ENCODE assay signal across 15 cellular contexts in the genomic region with DNA sequence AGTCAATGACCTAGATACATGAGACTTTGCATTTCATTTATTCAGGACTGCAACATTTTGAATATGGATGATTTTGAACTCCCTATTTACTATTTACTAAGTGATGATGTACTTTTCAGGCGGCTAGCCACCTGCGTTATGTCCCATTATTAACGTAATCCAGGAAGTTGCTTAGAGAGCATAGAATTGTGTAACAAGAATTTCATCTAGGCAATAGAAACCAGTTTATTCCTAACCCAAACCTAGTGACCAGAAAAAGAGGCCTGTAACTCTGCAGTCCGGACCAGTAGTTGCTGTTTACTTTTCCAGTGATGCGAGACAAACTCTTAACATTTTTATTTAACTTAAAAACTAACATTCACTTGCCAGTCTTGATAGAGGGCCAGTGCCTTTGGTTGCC. TPM values are rescaled to one million over a fixed set of nuclear protein-coding genes. Genes with fewer than 3 reads are reported as not detected.
DNase-seq lines count a peak whose midpoint lies in the region; ATAC-seq, FAIRE-seq and TF ChIP-seq lines count a peak whose summit lies in the region.
"Had no signal": no experiment of that assay in that cellular context is flagged by ENCODE, and none has a peak within 500 bp of the region (broad histone marks: within the 10 kb centered on the region; RNA-seq: fewer than 3 reads in every experiment).

No MANE protein-coding gene starts in this region.

- no peak for DNase-seq in stimulated activated naive CD8-positive, alpha-beta T cell treated with anti-CD3 and anti-CD28 coated beads, Interleukin-15, Interleukin-2, amounts not matched to agents 100 U/mL and 50 U/mL, for 24 hours
- no peak for DNase-seq in astrocyte (ENCODE audit: low read depth)
- DNase-seq in HepG2 (ENCODE audit: low spot score) = no peak
- no peak for DNase-seq in HCEC 1CT
- DNase-seq in T-helper 2 cell treated with Interferon-gamma antibody and Interleukin-4, amounts not matched to agents 5 μg/mL and 100 μg/mL, for 36 hours (ENCODE audit: low spot score) = no peak
- DNase-seq in CD4-positive, alpha-beta memory T cell = no peak
- DNase-seq in RPMI8226 = no peak
- DNase-seq: activated CD4-positive, alpha-beta T cell treated with anti-CD3 and anti-CD28 coated beads, Interleukin-2, amount 50 U/mL, for 4 hours; effector CD8-positive, alpha-beta T cell; NCI-H1105 treated with DMSO at 0.1 percent for 48 hours; substantia nigra had no signal

- TF ChIP-seq RAD21 in HepG2 (CRISPR knock-in tag; IDR thresholded peaks at IDR 0.05) = no peak

- H3K27ac Mint-ChIP-seq in stimulated activated naive CD8-positive, alpha-beta T cell treated with anti-CD3 and anti-CD28 coated beads, Interleukin-15, Interleukin-2, amounts not matched to agents 100 ng/mL and 50 ng/mL, for 24 hours = peak overlapping the region; percentile 40
- no peak overlapping the region for H3K27ac Mint-ChIP-seq in astrocyte (ENCODE audit: unreplicated experiment)
- no peak overlapping the region for H3K27ac Mint-ChIP-seq in T-helper 2 cell treated with Interferon-gamma antibody and Interleukin-4, amounts not matched to agents 5 μg/mL and 100 μg/mL, for 36 hours
- H3K27ac Mint-ChIP-seq in CD4-positive, alpha-beta memory T cell = peak overlapping the region in 2 of 7 donors; percentile 65 to 66

- BruUV-seq in HepG2 (replicated peaks; lab: Mats Ljungman, UMichigan) = no TSS peak

- no peak for TF ChIP-seq CTCF in astrocyte (IDR thresholded peaks at IDR 0.05; ENCODE audit: insufficient read depth, low read depth, low read length)
- TF ChIP-seq CTCF in HepG2 (CRISPR knock-in tag; IDR thresholded peaks at IDR 0.05) = no peak

- intact Hi-C loops in HepG2 (cut with micrococcal nuclease; ENCODE audit: unreplicated experiment) = no loop called here
- intact Hi-C loops in CD4-positive, alpha-beta memory T cell (cut with micrococcal nuclease) = no loop called here

- peaks cover 57% of the 10 kb centered on the region for H3K4me1 Mint-ChIP-seq in stimulated activated naive CD8-positive, alpha-beta T cell treated with anti-CD3 and anti-CD28 coated beads, Interleukin-15, Interleukin-2, amounts not matched to agents 100 ng/mL and 50 ng/mL, for 24 hours (ENCODE audit: low read depth)
- peaks cover 13% of the 10 kb centered on the region for H3K4me1 Mint-ChIP-seq in astrocyte (ENCODE audit: low read depth, unreplicated experiment)
- peaks cover 15% of the 10 kb centered on the region for H3K4me1 Mint-ChIP-seq in T-helper 2 cell treated with Interferon-gamma antibody and Interleukin-4, amounts not matched to agents 5 μg/mL and 100 μg/mL, for 36 hours (ENCODE audit: low read depth)
- H3K4me1 Mint-ChIP-seq in CD4-positive, alpha-beta memory T cell = peaks cover 23 to 52% (median 39%) of the 10 kb centered on the region in 4 donors

- H3K9me3 ChIP-seq in astrocyte (ENCODE audit: insufficient read depth, low read depth, low read length) (no peaks in the 10 kb centered on the region), HepG2 (ENCODE audit: low read length) (no peaks in the 10 kb centered on the region)
- H3K9me3 ChIP-seq in CD4-positive, alpha-beta memory T cell (ENCODE audit: control insufficient read depth in 1 of 2, low read length in 2 of 2) = no peaks in the 10 kb centered on the region

- H2AFZ ChIP-seq in astrocyte (ENCODE audit: low read depth, low read length) (no peak overlapping the region), HepG2 (ENCODE audit: low read length) (no peak overlapping the region)

- peaks cover 20% of the 10 kb centered on the region for H3K4me1 ChIP-seq in astrocyte (ENCODE audit: insufficient read depth, low read length)
- H3K4me1 ChIP-seq in HepG2 (ENCODE audit: insufficient read depth, low read length) = peaks cover 16% of the 10 kb centered on the region; the same call in 1 of the 2 replicates
- H3K4me1 ChIP-seq in CD4-positive, alpha-beta memory T cell (ENCODE audit: insufficient read depth, low read length) = peaks cover 19% of the 10 kb centered on the region

- H3K27me3 ChIP-seq in astrocyte (ENCODE audit: insufficient read depth, low read length) = no peaks in the 10 kb centered on the region
- H3K27me3 ChIP-seq in HepG2 (ENCODE audit: control insufficient read depth in 1 of 2, insufficient read depth in 2 of 2, low read length in 2 of 2) = no peaks in the 10 kb centered on the region
- no peaks in the 10 kb centered on the region for H3K27me3 ChIP-seq in CD4-positive, alpha-beta memory T cell (ENCODE audit: insufficient read depth, low read length)

- CTCF ChIA-PET in HepG2 (lab: Yijun Ruan, JAX; ENCODE audit: low intra/inter-chr PET ratio, low total read pairs) = no interaction called here
- CTCF ChIA-PET in CD4-positive, alpha-beta memory T cell (lab: Charles Lee; ENCODE audit: partially characterized antibody) = interaction anchor here (1.0 to 1.3 kb wide), 2 partner anchors 9 to 30 kb away, joined by 3 to 4 read pairs; no protein-coding TSS in a partner anchor

- in situ Hi-C loops in HepG2 (cut with HindIII; ENCODE audit: extremely low pct_ligation_motif_present, low pct_unique_long_range_greater_than_20kb) = loop anchor here (25.0 kb wide), 1 partner anchor 253 kb away; no protein-coding TSS in a partner anchor

- no peak for TF ChIP-seq POLR2A in HepG2 (IDR thresholded peaks at IDR 0.05; ENCODE audit: insufficient read depth in 1 of 2, low read depth in 2 of 2, low read length in 2 of 2)

- no peaks in the 10 kb centered on the region for H3K27me3 Mint-ChIP-seq in stimulated activated naive CD8-positive, alpha-beta T cell treated with anti-CD3 and anti-CD28 coated beads, Interleukin-15, Interleukin-2, amounts not matched to agents 100 ng/mL and 50 ng/mL, for 24 hours
- H3K27me3 Mint-ChIP-seq in astrocyte (ENCODE audit: low read depth, unreplicated experiment) = no peaks in the 10 kb centered on the region
- H3K27me3 Mint-ChIP-seq in T-helper 2 cell treated with Interferon-gamma antibody and Interleukin-4, amounts not matched to agents 5 μg/mL and 100 μg/mL, for 36 hours (ENCODE audit: low read depth) = no peaks in the 10 kb centered on the region
- no peaks in the 10 kb centered on the region for H3K27me3 Mint-ChIP-seq in CD4-positive, alpha-beta memory T cell
- H3K27me3 Mint-ChIP-seq: central memory CD8-positive, alpha-beta T cell had no signal

- H3K9me3 Mint-ChIP-seq in stimulated activated naive CD8-positive, alpha-beta T cell treated with anti-CD3 and anti-CD28 coated beads, Interleukin-15, Interleukin-2, amounts not matched to agents 100 ng/mL and 50 ng/mL, for 24 hours = no peaks in the 10 kb centered on the region
- no peaks in the 10 kb centered on the region for H3K9me3 Mint-ChIP-seq in astrocyte (ENCODE audit: unreplicated experiment)
- H3K9me3 Mint-ChIP-seq in T-helper 2 cell treated with Interferon-gamma antibody and Interleukin-4, amounts not matched to agents 5 μg/mL and 100 μg/mL, for 36 hours = no peaks in the 10 kb centered on the region
- peaks cover 0 to 2% (median 0%) of the 10 kb centered on the region in 8 donors for H3K9me3 Mint-ChIP-seq in CD4-positive, alpha-beta memory T cell
- H3K9me3 Mint-ChIP-seq: central memory CD8-positive, alpha-beta T cell had no signal

- H3K4me2 ChIP-seq in astrocyte (ENCODE audit: low read length) (no peak overlapping the region), HepG2 (ENCODE audit: low read depth, low read length) (no peak overlapping the region)

- POLR2A ChIA-PET in HepG2 (lab: Yijun Ruan, JAX) = no interaction called here
- POLR2A ChIA-PET in CD4-positive, alpha-beta memory T cell (lab: Charles Lee; ENCODE audit: partially characterized antibody) = no interaction called here

- no peak overlapping the region for H3K27ac ChIP-seq in astrocyte (ENCODE audit: low read depth, low read length)
- no peak overlapping the region for H3K27ac ChIP-seq in HepG2 (ENCODE audit: extremely low read length, insufficient read depth, low read length)
- H3K27ac ChIP-seq in CD4-positive, alpha-beta memory T cell (ENCODE audit: low read depth, low read length) = no peak overlapping the region

- peaks cover 92% of the 10 kb centered on the region for H3K79me2 ChIP-seq in astrocyte (ENCODE audit: insufficient read depth, low read length)
- peaks cover 81% of the 10 kb centered on the region for H3K79me2 ChIP-seq in HepG2 (ENCODE audit: insufficient read depth, low read length)

- no peak overlapping the region for H3K4me3 Mint-ChIP-seq in stimulated activated naive CD8-positive, alpha-beta T cell treated with anti-CD3 and anti-CD28 coated beads, Interleukin-15, Interleukin-2, amounts not matched to agents 100 ng/mL and 50 ng/mL, for 24 hours
- peak overlapping the region; percentile 54 for H3K4me3 Mint-ChIP-seq in astrocyte (ENCODE audit: unreplicated experiment)
- no peak overlapping the region for H3K4me3 Mint-ChIP-seq in T-helper 2 cell treated with Interferon-gamma antibody and Interleukin-4, amounts not matched to agents 5 μg/mL and 100 μg/mL, for 36 hours
- no peak overlapping the region for H3K4me3 Mint-ChIP-seq in CD4-positive, alpha-beta memory T cell
- H3K4me3 Mint-ChIP-seq: central memory CD8-positive, alpha-beta T cell had no signal

- peaks cover 6% of the 10 kb centered on the region for H3K36me3 ChIP-seq in astrocyte (ENCODE audit: insufficient read depth, low read length)
- H3K36me3 ChIP-seq in HepG2 (replicated peaks in 1 of 2; ENCODE audit: control insufficient read depth in 1 of 2, insufficient read depth in 2 of 2, low read length in 2 of 2) = peaks cover 11 to 49% of the 10 kb centered on the region in 2 experiments; a peak in 4 of 5 replicates
- no peaks in the 10 kb centered on the region for H3K36me3 ChIP-seq in CD4-positive, alpha-beta memory T cell (ENCODE audit: insufficient read depth, low read length)

- H3K4me3 ChIP-seq in astrocyte (ENCODE audit: insufficient read depth, low read depth, low read length) (no peak overlapping the region), HepG2 (replicated peaks in 1 of 3; ENCODE audit: insufficient read depth in 1 of 3, low read depth in 2 of 3, low read length in 3 of 3) (no peak overlapping the region)
- no peak overlapping the region for H3K4me3 ChIP-seq in CD4-positive, alpha-beta memory T cell (ENCODE audit: low read length in 2 of 2)

- H3K9ac ChIP-seq in astrocyte (ENCODE audit: low read length) (no peak overlapping the region), HepG2 (ENCODE audit: insufficient read depth, low read depth, low read length) (no peak overlapping the region)

- 93% methylated on average over 5 of the region's 5 CpGs for whole genome bisulfite sequencing in HepG2 (ENCODE audit: low lambda C conversion rate)

- TF ChIP-seq EP300 in HepG2 (IDR thresholded peaks at IDR 0.05; ENCODE audit: low read depth in 2 of 2, low read length in 2 of 2) (no peak), HepG2 (CRISPR knock-in tag; IDR thresholded peaks at IDR 0.05; ENCODE audit: borderline replicate concordance) (no peak)

- ATAC-seq in stimulated activated naive CD8-positive, alpha-beta T cell treated with anti-CD3 and anti-CD28 coated beads, Interleukin-15, Interleukin-2, amounts not matched to agents 100 U/mL and 50 U/mL, for 24 hours = no peak
- no peak for ATAC-seq in HepG2

- H4K20me1 ChIP-seq in astrocyte (ENCODE audit: insufficient read depth, low read length) = peaks cover 76% of the 10 kb centered on the region
- H4K20me1 ChIP-seq in HepG2 (ENCODE audit: insufficient read depth, low read length) = peaks cover 43% of the 10 kb centered on the region

- H3K36me3 Mint-ChIP-seq in stimulated activated naive CD8-positive, alpha-beta T cell treated with anti-CD3 and anti-CD28 coated beads, Interleukin-15, Interleukin-2, amounts not matched to agents 100 ng/mL and 50 ng/mL, for 24 hours (ENCODE audit: low read depth) = peaks cover 48% of the 10 kb centered on the region
- peaks cover 2% of the 10 kb centered on the region for H3K36me3 Mint-ChIP-seq in astrocyte (ENCODE audit: low read depth, unreplicated experiment)
- peaks cover 31% of the 10 kb centered on the region for H3K36me3 Mint-ChIP-seq in T-helper 2 cell treated with Interferon-gamma antibody and Interleukin-4, amounts not matched to agents 5 μg/mL and 100 μg/mL, for 36 hours (ENCODE audit: low read depth)
- H3K36me3 Mint-ChIP-seq in CD4-positive, alpha-beta memory T cell = peaks cover 4 to 12% of the 10 kb centered on the region in 2 donors

- FAIRE-seq in astrocyte (lab: Jason Lieb, UNC) (no peak), HepG2 (lab: Jason Lieb, UNC) (no peak)
- FAIRE-seq: GM12892, H1 had no signal

RNA-seq across cellular contexts. Expression of gene NUDT4, which starts 12.3 kb away (rescaled TPM):
- total RNA-seq in astrocyte = 54.8 and 60.2 TPM in 2 replicates
- total RNA-seq in HepG2 (2016; rRNA removed; fragmentation: Illumina TruSeq; extraction: Trizol) = 70.1 and 94.9 TPM in 2 replicates
- 9.2 and 11.1 TPM in 2 replicates for total RNA-seq in HepG2 (2016; cell fraction: cytosol; rRNA removed; fragmentation: Illumina TruSeq; extraction: Trizol; ENCODE audit: low read depth)
- 73.4 and 86.7 TPM in 2 replicates for total RNA-seq in HepG2 (2016; cell fraction: insoluble cytoplasmic fraction; rRNA removed; fragmentation: Illumina TruSeq; extraction: Trizol)
- 63.9 and 68.4 TPM in 2 replicates for total RNA-seq in HepG2 (2016; cell fraction: membrane; rRNA removed; fragmentation: Illumina TruSeq; extraction: Trizol)
- 56.8 and 60.7 TPM in 2 replicates for total RNA-seq in HepG2 (2016; cell fraction: nucleus; rRNA removed; fragmentation: Illumina TruSeq; extraction: Trizol)
- polyA plus RNA-seq in HepG2 (2011; rRNA removed) = 25.8 and 37.3 TPM in 2 replicates
- 17.4 and 24.1 TPM in 2 replicates for polyA plus RNA-seq in HepG2 (2011; cell fraction: cytosol; rRNA removed)
- 7.0 and 9.4 TPM in 2 replicates for polyA plus RNA-seq in HepG2 (2011; cell fraction: nucleus; rRNA removed)
- polyA plus RNA-seq in HepG2 (2012) = 38.9 and 48.2 TPM in 2 replicates
- polyA plus RNA-seq in HepG2 (2016; cell fraction: cytosol; fragmentation: Illumina TruSeq; extraction: Trizol; ENCODE audit: low read depth) = 8.6 and 16.4 TPM in 2 replicates
- polyA plus RNA-seq in HepG2 (2016; cell fraction: insoluble cytoplasmic fraction; fragmentation: Illumina TruSeq; extraction: Trizol; ENCODE audit: low read depth) = 138 and 142 TPM in 2 replicates
- polyA plus RNA-seq in HepG2 (2016; cell fraction: membrane; fragmentation: Illumina TruSeq; extraction: Trizol; ENCODE audit: low read depth) = 51.0 and 63.1 TPM in 2 replicates
- 102 and 103 TPM in 2 replicates for polyA plus RNA-seq in HepG2 (2016; cell fraction: nucleus; fragmentation: Illumina TruSeq; extraction: Trizol; ENCODE audit: insufficient read depth, low read depth)
- 7.4 and 17.4 TPM in 2 replicates for polyA minus RNA-seq in HepG2 (2011; rRNA and poly(A)+ RNA removed; ENCODE audit: low replicate concordance)
- polyA minus RNA-seq in HepG2 (2011; cell fraction: cytosol; rRNA and poly(A)+ RNA removed) = 36.7 and 37.5 TPM in 2 replicates
- 27.8 and 32.6 TPM in 2 replicates for polyA minus RNA-seq in HepG2 (2011; cell fraction: nucleus; rRNA and poly(A)+ RNA removed)
- total RNA-seq in CD4-positive, alpha-beta memory T cell = 10 to 100 TPM; 41.8 to 45.2 TPM
- 10 to 100 TPM; 39.3 to 49.6 TPM for polyA plus RNA-seq in CD4-positive, alpha-beta memory T cell

RNA-seq across cellular contexts. Expression of gene UBE2N, which starts 51.7 kb away (rescaled TPM):
- 113 and 129 TPM in 2 replicates for total RNA-seq in astrocyte
- total RNA-seq in HepG2 (2016; rRNA removed; fragmentation: Illumina TruSeq; extraction: Trizol) = 197 and 317 TPM in 2 replicates
- total RNA-seq in HepG2 (2016; cell fraction: cytosol; rRNA removed; fragmentation: Illumina TruSeq; extraction: Trizol; ENCODE audit: low read depth) = 43.5 and 43.9 TPM in 2 replicates
- 195 and 339 TPM in 2 replicates for total RNA-seq in HepG2 (2016; cell fraction: insoluble cytoplasmic fraction; rRNA removed; fragmentation: Illumina TruSeq; extraction: Trizol)
- 74.6 and 87.2 TPM in 2 replicates for total RNA-seq in HepG2 (2016; cell fraction: membrane; rRNA removed; fragmentation: Illumina TruSeq; extraction: Trizol)
- total RNA-seq in HepG2 (2016; cell fraction: nucleus; rRNA removed; fragmentation: Illumina TruSeq; extraction: Trizol) = 66.6 and 69.2 TPM in 2 replicates
- polyA plus RNA-seq in HepG2 (2011; rRNA removed) = 179 and 188 TPM in 2 replicates
- 71.4 and 85.0 TPM in 2 replicates for polyA plus RNA-seq in HepG2 (2011; cell fraction: cytosol; rRNA removed)
- polyA plus RNA-seq in HepG2 (2011; cell fraction: nucleus; rRNA removed) = 21.6 and 30.5 TPM in 2 replicates
- 160 and 165 TPM in 2 replicates for polyA plus RNA-seq in HepG2 (2012)
- 41.1 and 43.9 TPM in 2 replicates for polyA plus RNA-seq in HepG2 (2016; cell fraction: cytosol; fragmentation: Illumina TruSeq; extraction: Trizol; ENCODE audit: low read depth)
- polyA plus RNA-seq in HepG2 (2016; cell fraction: insoluble cytoplasmic fraction; fragmentation: Illumina TruSeq; extraction: Trizol; ENCODE audit: low read depth) = 331 and 351 TPM in 2 replicates
- 56.6 and 65.4 TPM in 2 replicates for polyA plus RNA-seq in HepG2 (2016; cell fraction: membrane; fragmentation: Illumina TruSeq; extraction: Trizol; ENCODE audit: low read depth)
- polyA plus RNA-seq in HepG2 (2016; cell fraction: nucleus; fragmentation: Illumina TruSeq; extraction: Trizol; ENCODE audit: insufficient read depth, low read depth) = 115 and 117 TPM in 2 replicates
- 45.7 and 70.5 TPM in 2 replicates for polyA minus RNA-seq in HepG2 (2011; rRNA and poly(A)+ RNA removed; ENCODE audit: low replicate concordance)
- 70.3 and 70.8 TPM in 2 replicates for polyA minus RNA-seq in HepG2 (2011; cell fraction: cytosol; rRNA and poly(A)+ RNA removed)
- 23.6 and 30.6 TPM in 2 replicates for polyA minus RNA-seq in HepG2 (2011; cell fraction: nucleus; rRNA and poly(A)+ RNA removed)
- 10 to 100 TPM; 71.2 to 72.8 TPM for total RNA-seq in CD4-positive, alpha-beta memory T cell
- 100 to 1,000 TPM; 199 to 227 TPM for polyA plus RNA-seq in CD4-positive, alpha-beta memory T cell
